Comparison of ENCODE assay signal across 8 cellular contexts in the genomic region with DNA sequence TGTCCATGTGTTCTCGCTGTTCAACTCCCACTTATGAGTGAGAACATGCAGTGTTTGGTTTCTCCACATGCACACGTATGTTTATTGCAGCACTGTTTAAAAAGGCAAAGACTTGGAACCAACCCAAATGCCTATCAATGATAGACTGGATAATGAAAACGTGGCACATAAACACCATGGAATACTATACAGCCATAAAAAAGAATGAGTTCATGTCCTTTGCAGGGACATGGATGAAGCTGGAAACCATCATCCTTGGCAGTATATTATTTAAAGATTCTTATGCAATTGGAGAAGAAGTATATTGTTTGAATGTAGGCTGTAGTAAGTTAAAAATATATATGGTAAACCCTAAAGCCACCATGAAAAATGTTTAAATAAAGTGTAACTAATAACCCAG. TPM values are rescaled to one million over a fixed set of nuclear protein-coding genes. Genes with fewer than 3 reads are reported as not detected.
"Had no signal": no experiment of that assay in that cellular context is flagged by ENCODE, and none has a peak within 500 bp of the region (broad histone marks: within the 10 kb centered on the region; RNA-seq: fewer than 3 reads in every experiment).

No MANE protein-coding gene starts in this region.

- H3K4me3 ChIP-seq: GM12878 had no signal

- ATAC-seq: GM12878 had no signal

- FAIRE-seq: G401.6, GM12878, GM12892, GM18507, GM19239 had no signal

- DNase-seq: GDM1, GF-D8 had no signal

RNA-seq across cellular contexts. Expression of gene CACNB2, which starts 7.2 kb away (rescaled TPM):
- total RNA-seq: G401 had no signal
